19 cellular contexts compared by ENCODE assay signal in the genomic region with DNA sequence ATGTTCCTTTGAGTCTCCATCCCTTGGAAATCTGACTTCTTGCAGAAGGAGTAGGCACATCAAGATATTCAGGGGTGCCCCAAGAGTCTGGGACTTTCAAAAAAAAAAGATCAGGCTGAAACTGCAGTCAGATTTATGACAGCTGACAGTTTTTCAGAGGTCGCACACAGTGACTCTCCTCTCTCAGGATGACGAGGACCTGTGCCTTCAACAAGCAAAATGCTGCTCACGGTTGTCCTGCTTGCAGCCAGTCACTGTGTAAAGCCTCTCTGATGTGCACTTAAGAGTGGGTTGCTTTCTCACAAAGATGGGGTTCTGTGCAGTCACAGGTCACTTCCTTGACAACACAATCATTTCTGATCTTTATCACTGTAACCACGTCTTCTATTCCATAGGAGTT.
"Had no signal": no experiment of that assay in that cellular context is flagged by ENCODE, and none has a peak within 500 bp of the region (broad histone marks: within the 10 kb centered on the region; RNA-seq: fewer than 3 reads in every experiment).

No MANE protein-coding gene starts in this region.

- H3K27ac Mint-ChIP-seq: activated B cell treated with CpG ODN at 0.5 μM for 24 hours; activated naive CD8-positive, alpha-beta T cell; stimulated activated memory B cell treated with anti-CD40 and anti-IgM and Interleukin-4, amounts not matched to agents 10 μg/mL and 1 μg/mL and 100 μg/mL, for 72 hours; T-helper 2 cell treated with Interferon-gamma antibody and Interleukin-4, amounts not matched to agents 5 μg/mL and 100 μg/mL, for 36 hours had no signal

- H3K4me3 ChIP-seq: cardiac muscle cell, dorsolateral prefrontal cortex, mucosa of descending colon, ovary, psoas muscle, right lobe of liver, thyroid gland had no signal

- H3K9me3 Mint-ChIP-seq: activated B cell treated with CpG ODN at 0.5 μM for 24 hours; immature natural killer cell; naive B cell; stimulated activated memory B cell treated with anti-CD40 and anti-IgM and Interleukin-4, amounts not matched to agents 10 μg/mL and 1 μg/mL and 100 μg/mL, for 72 hours; T-helper 2 cell treated with Interferon-gamma antibody and Interleukin-4, amounts not matched to agents 5 μg/mL and 100 μg/mL, for 36 hours had no signal

- H3K9me3 ChIP-seq: mucosa of descending colon, ovary, psoas muscle, right lobe of liver, thyroid gland had no signal

- DNase-seq: activated B cell treated with CpG ODN at 0.5 μM for 24 hours; activated gamma-delta T cell; amniotic stem cell; dorsolateral prefrontal cortex; left ventricle myocardium superior; mucosa of descending colon; naive B cell; ovary; psoas muscle; right lobe of liver; small intestine; stimulated activated CD4-positive, alpha-beta T cell treated with anti-CD3 and anti-CD28 coated beads, Interleukin-15, amount 100 ng/mL, for 24 hours; stimulated activated CD4-positive, alpha-beta T cell treated with anti-CD3 and anti-CD28 coated beads, Interleukin-4, amount 100 ng/mL, for 1 hour; thyroid gland had no signal

- ATAC-seq: left ventricle myocardium superior; mucosa of descending colon; right lobe of liver; stimulated activated memory B cell treated with anti-CD40 and anti-IgM and Interleukin-4, amounts not matched to agents 10 μg/mL and 1 μg/mL and 100 μg/mL, for 72 hours had no signal

- H3K4me1 Mint-ChIP-seq: activated B cell treated with CpG ODN at 0.5 μM for 24 hours; naive B cell; stimulated activated memory B cell treated with anti-CD40 and anti-IgM and Interleukin-4, amounts not matched to agents 10 μg/mL and 1 μg/mL and 100 μg/mL, for 72 hours had no signal

- H3K4me1 ChIP-seq: psoas muscle, thyroid gland had no signal

- H3K36me3 ChIP-seq: cardiac muscle cell, ovary had no signal

- H3K27ac ChIP-seq: cardiac muscle cell, dorsolateral prefrontal cortex, ovary, psoas muscle, right lobe of liver, thyroid gland had no signal

- H3K27me3 ChIP-seq: cardiac muscle cell, dorsolateral prefrontal cortex, ovary, right lobe of liver, thyroid gland had no signal

- H3K27me3 Mint-ChIP-seq: activated B cell treated with CpG ODN at 0.5 μM for 24 hours; activated naive CD8-positive, alpha-beta T cell; naive B cell; stimulated activated memory B cell treated with anti-CD40 and anti-IgM and Interleukin-4, amounts not matched to agents 10 μg/mL and 1 μg/mL and 100 μg/mL, for 72 hours had no signal

- H3K4me3 Mint-ChIP-seq: activated B cell treated with CpG ODN at 0.5 μM for 24 hours; activated naive CD8-positive, alpha-beta T cell; naive B cell; stimulated activated memory B cell treated with anti-CD40 and anti-IgM and Interleukin-4, amounts not matched to agents 10 μg/mL and 1 μg/mL and 100 μg/mL, for 72 hours; T-helper 2 cell treated with Interferon-gamma antibody and Interleukin-4, amounts not matched to agents 5 μg/mL and 100 μg/mL, for 36 hours had no signal
